Comparison of ENCODE assay signal across 7 cellular contexts in the genomic region with DNA sequence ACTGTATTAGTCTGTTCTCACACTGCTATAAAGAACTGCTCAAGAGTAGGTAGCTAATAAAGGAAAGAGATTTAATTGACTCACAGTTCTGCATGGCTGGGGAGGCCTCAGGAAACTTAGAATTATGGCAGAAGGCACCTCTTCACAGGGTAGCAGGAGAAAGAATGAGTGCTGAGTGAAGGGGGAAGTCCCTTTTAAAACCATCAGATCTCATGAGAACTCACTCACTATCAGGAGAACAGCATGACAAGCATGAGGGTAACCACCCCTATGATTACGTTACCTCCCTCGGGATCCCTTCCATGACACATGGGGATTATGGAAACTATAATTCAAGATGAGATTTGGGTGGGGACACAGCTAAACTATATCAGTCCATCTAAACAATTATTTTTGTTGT.
A peak's percentile ranks its signal among the peaks of the same experiment; 100 is the strongest.
DNase-seq lines count a peak whose midpoint lies in the region; ATAC-seq and TF ChIP-seq lines count a peak whose summit lies in the region.
"Not testable (repeated sequence)": the region's sequence is repeated elsewhere in the genome, so short reads cannot be mapped to it uniquely, and the experiment has no call there.

No MANE protein-coding gene starts in this region.

- peak; percentile 51 for ATAC-seq in HG03432 (IDR thresholded peaks at IDR 0.05; ENCODE audit: unreplicated experiment)
- peak; percentile 32 to 53 for ATAC-seq in activated CD4-positive, CD25-positive, alpha-beta regulatory T cell treated with anti-CD3 and anti-CD28 coated beads, Interleukin-2, amount 50 U/mL, for 24 hours
- ATAC-seq in activated T-cell treated with anti-CD3 and anti-CD28 coated beads, Interleukin-2, amount 50 U/mL, for 72 hours (replicated peaks in 1 of 2) = peak; percentile 64 to 66
- not testable (repeated sequence) for ATAC-seq in natural killer cell treated with Interleukin-12 subunit alpha and Interleukin-12 subunit beta and Interleukin-15 and Interleukin-18, amount 100 ng/mL, for 72 hours

- DNase-seq in Calu3; natural killer cell treated with Interleukin-12 subunit alpha and Interleukin-12 subunit beta and Interleukin-15 and Interleukin-18, amount 100 ng/mL, for 72 hours (ENCODE audit: low spot score): not testable (repeated sequence)
- peak in 1 of 2 donors; percentile 3 for DNase-seq in activated T-cell treated with anti-CD3 and anti-CD28 coated beads, Interleukin-2, amount 50 U/mL, for 72 hours
- peak; percentile 0 for DNase-seq in stimulated activated naive CD4-positive, alpha-beta T cell treated with Interleukin-2 at 50 U/mL for 16 hours (lab: John Stamatoyannopoulos, UW)

- intact Hi-C loops in Calu3 (cut with micrococcal nuclease; ENCODE audit: unreplicated experiment) = loop anchor here (10.0 kb wide), 1 partner anchor 183 kb away; no protein-coding TSS in a partner anchor

- H3K27ac Mint-ChIP-seq in Calu3 (ENCODE audit: unreplicated experiment) = peak overlapping the region; percentile 10
- not testable (repeated sequence) for H3K27ac Mint-ChIP-seq in activated T-cell treated with anti-CD3 and anti-CD28 coated beads, Interleukin-2, amount 50 U/mL, for 72 hours; natural killer cell treated with Interleukin-12 subunit alpha and Interleukin-12 subunit beta and Interleukin-15 and Interleukin-18, amount 100 ng/mL, for 72 hours
- H3K27ac Mint-ChIP-seq in activated naive CD8-positive, alpha-beta T cell = peak overlapping the region; percentile 61

- BruUV-seq in Calu3 (replicated peaks; lab: Mats Ljungman, UMichigan) = not testable (repeated sequence)

- CTCF ChIA-PET in Calu3 (lab: Charles Lee) = not testable (repeated sequence)

- not testable (repeated sequence) for H3K4me3 Mint-ChIP-seq in Calu3 (ENCODE audit: low read depth, unreplicated experiment); activated T-cell treated with anti-CD3 and anti-CD28 coated beads, Interleukin-2, amount 50 U/mL, for 72 hours; activated naive CD8-positive, alpha-beta T cell
- peak overlapping the region; percentile 3 for H3K4me3 Mint-ChIP-seq in natural killer cell treated with Interleukin-12 subunit alpha and Interleukin-12 subunit beta and Interleukin-15 and Interleukin-18, amount 100 ng/mL, for 72 hours

- peaks cover 19% of the 10 kb centered on the region for H3K4me1 Mint-ChIP-seq in Calu3 (ENCODE audit: low read depth, unreplicated experiment)
- peaks cover 22% of the 10 kb centered on the region for H3K4me1 Mint-ChIP-seq in activated T-cell treated with anti-CD3 and anti-CD28 coated beads, Interleukin-2, amount 50 U/mL, for 72 hours (ENCODE audit: low read depth)
- H3K4me1 Mint-ChIP-seq in activated naive CD8-positive, alpha-beta T cell (ENCODE audit: low read depth) = peaks cover 14% of the 10 kb centered on the region
- peaks cover 22 to 23% of the 10 kb centered on the region in 2 donors for H3K4me1 Mint-ChIP-seq in natural killer cell treated with Interleukin-12 subunit alpha and Interleukin-12 subunit beta and Interleukin-15 and Interleukin-18, amount 100 ng/mL, for 72 hours (ENCODE audit: low read depth in 2 of 2)

- H3K36me3 Mint-ChIP-seq in Calu3 (ENCODE audit: insufficient read depth, unreplicated experiment); activated naive CD8-positive, alpha-beta T cell: not testable (repeated sequence)
- peaks cover 6 to 13% of the 10 kb centered on the region in 2 donors for H3K36me3 Mint-ChIP-seq in activated T-cell treated with anti-CD3 and anti-CD28 coated beads, Interleukin-2, amount 50 U/mL, for 72 hours (ENCODE audit: insufficient read depth in 2 of 2)
- H3K36me3 Mint-ChIP-seq in natural killer cell treated with Interleukin-12 subunit alpha and Interleukin-12 subunit beta and Interleukin-15 and Interleukin-18, amount 100 ng/mL, for 72 hours = peaks cover 11% of the 10 kb centered on the region

- not testable (repeated sequence) for H3K9me3 Mint-ChIP-seq in Calu3 (ENCODE audit: low read depth, unreplicated experiment); activated T-cell treated with anti-CD3 and anti-CD28 coated beads, Interleukin-2, amount 50 U/mL, for 72 hours; activated naive CD8-positive, alpha-beta T cell (ENCODE audit: low read depth); natural killer cell treated with Interleukin-12 subunit alpha and Interleukin-12 subunit beta and Interleukin-15 and Interleukin-18, amount 100 ng/mL, for 72 hours

- not testable (repeated sequence) for TF ChIP-seq CTCF in Calu3 (IDR thresholded peaks at IDR 0.05; ENCODE audit: unreplicated experiment)

- H3K27me3 Mint-ChIP-seq in Calu3 (ENCODE audit: unreplicated experiment); activated naive CD8-positive, alpha-beta T cell; natural killer cell treated with Interleukin-12 subunit alpha and Interleukin-12 subunit beta and Interleukin-15 and Interleukin-18, amount 100 ng/mL, for 72 hours: not testable (repeated sequence)
- peaks cover 18% of the 10 kb centered on the region for H3K27me3 Mint-ChIP-seq in activated T-cell treated with anti-CD3 and anti-CD28 coated beads, Interleukin-2, amount 50 U/mL, for 72 hours (ENCODE audit: low read depth)
